ENCODE assay signal across 13 cellular contexts in the genomic region with DNA sequence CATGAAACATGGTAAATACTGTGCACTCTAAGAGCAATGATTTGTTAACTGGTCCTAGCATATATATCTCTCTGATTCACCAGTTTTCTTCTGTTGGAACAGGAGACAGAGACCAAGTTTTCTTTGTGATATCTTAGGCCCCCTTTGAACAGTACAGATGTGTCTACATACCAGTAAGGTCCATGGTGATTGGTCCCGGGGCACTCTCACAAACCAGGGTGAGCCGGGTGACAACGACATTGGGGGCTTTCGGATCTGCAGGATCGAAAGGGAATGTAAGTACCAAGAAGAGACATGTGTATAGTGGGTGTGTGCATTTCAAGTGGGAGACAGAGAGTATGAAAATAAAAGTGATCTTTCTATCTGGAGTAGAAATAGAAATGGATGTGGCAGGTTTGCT. TPM values are rescaled to one million over a fixed set of nuclear protein-coding genes. Genes with fewer than 3 reads are reported as not detected.
A peak's percentile ranks its signal among the peaks of the same experiment; 100 is the strongest.
DNase-seq lines count a peak whose midpoint lies in the region; ATAC-seq and TF ChIP-seq lines count a peak whose summit lies in the region.
"Had no signal": no experiment of that assay in that cellular context is flagged by ENCODE, and none has a peak within 500 bp of the region (broad histone marks: within the 10 kb centered on the region; RNA-seq: fewer than 3 reads in every experiment).

No MANE protein-coding gene starts in this region.

- no peak overlapping the region for H3K4me3 ChIP-seq in heart right ventricle
- H3K4me3 ChIP-seq in muscle layer of colon (ENCODE audit: low read depth in 1 of 2, low read length in 2 of 2), result no peak overlapping the region
- no peak overlapping the region for H3K4me3 ChIP-seq in upper lobe of left lung
- no peak overlapping the region for H3K4me3 ChIP-seq in BE2C (ENCODE audit: low read depth, low read length)
- H3K4me3 ChIP-seq: SJCRH30 had no signal

- H3K27me3 Mint-ChIP-seq in activated naive CD4-positive, alpha-beta T cell treated with anti-CD3 and anti-CD28 coated beads, Interleukin-2, amount 10 ng/mL, durations not matched to agents 7 days and 5 days, result no peaks in the 10 kb centered on the region

- CTCF ChIA-PET in activated naive CD4-positive, alpha-beta T cell treated with anti-CD3 and anti-CD28 coated beads, Interleukin-2, amount 10 ng/mL, durations not matched to agents 7 days and 5 days (lab: Charles Lee), result no interaction called here

- H3K4me3 Mint-ChIP-seq in activated naive CD4-positive, alpha-beta T cell treated with anti-CD3 and anti-CD28 coated beads, Interleukin-2, amount 10 ng/mL, durations not matched to agents 7 days and 5 days, result peak overlapping the region; percentile 77

- H3K27ac ChIP-seq in heart right ventricle, result peak overlapping the region in 9 of 10 donors; percentile 56 to 95 (median 82)
- H3K27ac ChIP-seq in muscle layer of colon (ENCODE audit: low read depth, low read length), result peak overlapping the region; percentile 80
- H3K27ac ChIP-seq in upper lobe of left lung, result peak overlapping the region; percentile 28 to 85 (median 73)
- H3K27ac ChIP-seq: SJCRH30 had no signal

- TF ChIP-seq CTCF in heart right ventricle (IDR thresholded peaks at IDR 0.05) (no peak), upper lobe of left lung (IDR thresholded peaks at IDR 0.05) (no peak), BE2C (IDR thresholded peaks at IDR 0.05; ENCODE audit: low read depth, low read length) (no peak)

- no peak for DNase-seq in heart right ventricle
- no peak for DNase-seq in left ventricle myocardium superior
- DNase-seq in activated naive CD4-positive, alpha-beta T cell treated with anti-CD3 and anti-CD28 coated beads, Interleukin-2, amount 10 ng/mL, durations not matched to agents 7 days and 5 days, result no peak
- no peak for DNase-seq in upper lobe of left lung
- DNase-seq in glomerular visceral epithelial cell (ENCODE audit: extremely low spot score), result no peak
- DNase-seq in BE2C, result no peak
- DNase-seq: activated CD8-positive, alpha-beta memory T cell treated with anti-CD3 and anti-CD28 coated beads, Interleukin-2, amount 50 U/mL, for 48 hours; NCI-H187 treated with DMSO at 0.1 percent for 48 hours; SJCRH30; stimulated activated CD4-positive, alpha-beta T cell treated with anti-CD3 and anti-CD28 coated beads, Interleukin-2, amount 100 ng/mL, for 48 hours had no signal

- 96 to 99% methylated on average over 5 of the region's 5 CpGs for WGBS in heart right ventricle, 2 donors
- WGBS in upper lobe of left lung, 2 donors, result 88 to 94% methylated on average over 5 of the region's 5 CpGs

- H3K4me1 Mint-ChIP-seq in activated naive CD4-positive, alpha-beta T cell treated with anti-CD3 and anti-CD28 coated beads, Interleukin-2, amount 10 ng/mL, durations not matched to agents 7 days and 5 days, result peaks cover 95% of the 10 kb centered on the region

- TF ChIP-seq EP300 in upper lobe of left lung (IDR thresholded peaks at IDR 0.05), result no peak

- H3K27ac Mint-ChIP-seq in activated naive CD4-positive, alpha-beta T cell treated with anti-CD3 and anti-CD28 coated beads, Interleukin-2, amount 10 ng/mL, durations not matched to agents 7 days and 5 days, result peak overlapping the region; percentile 90

- intact Hi-C loops in heart right ventricle (cut with DNase I) (loop anchor here in 5 of 10 donors (2.0 to 10.0 kb wide), 9 partner anchors 29 to 102 kb away; partner anchors contain the start of gene MGP (in 1 of the 5)), left ventricle myocardium superior (cut with micrococcal nuclease) (no loop called here)

- H3K9me3 Mint-ChIP-seq in activated naive CD4-positive, alpha-beta T cell treated with anti-CD3 and anti-CD28 coated beads, Interleukin-2, amount 10 ng/mL, durations not matched to agents 7 days and 5 days, result no peaks in the 10 kb centered on the region

- H3K36me3 Mint-ChIP-seq in activated naive CD4-positive, alpha-beta T cell treated with anti-CD3 and anti-CD28 coated beads, Interleukin-2, amount 10 ng/mL, durations not matched to agents 7 days and 5 days, result peaks cover 91% of the 10 kb centered on the region

- H3K36me3 ChIP-seq in heart right ventricle (peaks cover 0 to 61% (median 16%) of the 10 kb centered on the region in 9 donors), muscle layer of colon (ENCODE audit: insufficient read depth, low read length) (no peaks in the 10 kb centered on the region), upper lobe of left lung (peaks cover 0 to 47% (median 23%) of the 10 kb centered on the region in 4 donors), BE2C (no peaks in the 10 kb centered on the region)
- H3K36me3 ChIP-seq: SJCRH30 had no signal

- TF ChIP-seq POLR2A in upper lobe of left lung (IDR thresholded peaks at IDR 0.05), result no peak

- H3K27me3 ChIP-seq in heart right ventricle (no peaks in the 10 kb centered on the region), muscle layer of colon (ENCODE audit: control insufficient read depth in 1 of 2, insufficient read depth in 2 of 2, low read length in 2 of 2) (no peaks in the 10 kb centered on the region), upper lobe of left lung (no peaks in the 10 kb centered on the region), BE2C (no peaks in the 10 kb centered on the region)
- H3K27me3 ChIP-seq: SJCRH30 had no signal

- H3K9ac ChIP-seq in muscle layer of colon (ENCODE audit: low read length), result no peak overlapping the region

- ATAC-seq in heart right ventricle (no peak), left ventricle myocardium superior (no peak), upper lobe of left lung (ENCODE audit: low FRiP score in 2 of 2) (no peak), HG02798 (IDR thresholded peaks at IDR 0.05; ENCODE audit: poor library complexity, unreplicated experiment) (no peak)

- H3K9me3 ChIP-seq in heart right ventricle (no peaks in the 10 kb centered on the region), muscle layer of colon (ENCODE audit: low read length) (no peaks in the 10 kb centered on the region), upper lobe of left lung (no peaks in the 10 kb centered on the region), BE2C (no peaks in the 10 kb centered on the region)
- H3K9me3 ChIP-seq: SJCRH30 had no signal

- peaks cover 8 to 88% (median 65%) of the 10 kb centered on the region in 9 donors for H3K4me1 ChIP-seq in heart right ventricle
- peaks cover 35% of the 10 kb centered on the region for H3K4me1 ChIP-seq in muscle layer of colon (ENCODE audit: insufficient read depth, low read length)
- H3K4me1 ChIP-seq in upper lobe of left lung, result peaks cover 73 to 85% (median 77%) of the 10 kb centered on the region in 4 donors
- peaks cover 17% of the 10 kb centered on the region for H3K4me1 ChIP-seq in BE2C

RNA-seq across cellular contexts. Expression of gene ERP27, which starts 11.3 kb away (rescaled TPM):
- total RNA-seq in heart right ventricle (under 1 TPM in 8 of 10 donors, not detected in 2; 0.14 to 0.79 (median 0.28) TPM), left ventricle myocardium superior (0.25 TPM), upper lobe of left lung (10 to 100 TPM in 1 of 6 donors, 1 to 10 TPM in 4, not detected in 1; 1.2 to 25.0 (median 9.3) TPM)
- polyA plus RNA-seq in heart right ventricle, result under 1 TPM; 0.20 to 0.44 TPM
- polyA plus RNA-seq in BE2C (2012; ENCODE audit: insufficient read depth, insufficient read length, low read depth), result not detected
- total RNA-seq: SJCRH30 had no signal

RNA-seq across cellular contexts. Expression of gene ARHGDIB, which starts 11.8 kb away (rescaled TPM):
- 100 to 1,000 TPM in 1 of 10 donors, 10 to 100 TPM in 9; 28.1 to 150 (median 37.9) TPM for total RNA-seq in heart right ventricle
- 100 to 1,000 TPM; 114 to 144 TPM for polyA plus RNA-seq in heart right ventricle
- total RNA-seq in left ventricle myocardium superior, result 56.0 TPM
- total RNA-seq in upper lobe of left lung, result 100 to 1,000 TPM; 169 to 307 (median 211) TPM
- polyA plus RNA-seq in BE2C (2012; ENCODE audit: insufficient read depth, insufficient read length, low read depth), result 6.1 TPM

RNA-seq across cellular contexts. Expression of gene PDE6H, which starts 23.2 kb away (rescaled TPM):
- total RNA-seq in heart right ventricle, result not detected
- polyA plus RNA-seq in heart right ventricle, result not detected
- total RNA-seq in left ventricle myocardium superior, result not detected
- total RNA-seq in upper lobe of left lung, result not detected
- polyA plus RNA-seq in BE2C (2012; ENCODE audit: insufficient read depth, insufficient read length, low read depth), result not detected
- total RNA-seq: SJCRH30 had no signal
- polyA plus RNA-seq: BJ had no signal
